ENCODE assay signal across 1 cellular context in the genomic region with DNA sequence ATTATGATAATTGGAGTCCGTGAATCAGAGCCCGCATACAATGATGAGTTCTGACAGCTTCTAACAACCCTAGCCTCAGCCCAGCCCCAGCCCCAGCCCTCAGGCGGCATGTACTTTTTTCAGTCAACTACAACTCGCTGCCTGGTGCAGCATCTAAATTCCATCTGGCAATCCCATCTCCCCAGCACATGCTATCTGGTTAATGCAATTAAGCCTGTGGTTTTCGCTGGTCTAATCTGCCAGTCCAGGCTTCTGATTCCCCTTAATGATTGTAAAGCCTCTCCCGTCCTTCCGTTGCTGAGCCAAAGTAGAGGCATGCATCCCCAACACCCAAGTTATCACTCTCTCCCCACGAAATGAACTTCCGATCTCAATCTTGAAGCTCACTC.
TF ChIP-seq lines count a peak whose summit lies in the region.

No MANE protein-coding gene starts in this region.

TF ChIP-seq in endothelial cell of umbilical vein, 7 proteins besides CTCF, POLR2A, EP300 and RAD21 (continued from another document):
- TF ChIP-seq JUN (IDR thresholded peaks at IDR 0.05; ENCODE audit: borderline replicate concordance, insufficient read depth, insufficient read length, low read depth) (no peak), EZH2 (IDR thresholded peaks at IDR 0.05; ENCODE audit: borderline replicate concordance, low read depth, low read length, severe bottlenecking) (no peak), FOS (IDR thresholded peaks at IDR 0.05; ENCODE audit: borderline replicate concordance, insufficient read depth, low read length) (no peak), MAX (IDR thresholded peaks at IDR 0.05; ENCODE audit: insufficient read depth, insufficient read length) (no peak)
TF ChIP-seq in endothelial cell of umbilical vein: peak in this region for 0.
